ENCODE assay signal across 1 cellular context in the genomic region with DNA sequence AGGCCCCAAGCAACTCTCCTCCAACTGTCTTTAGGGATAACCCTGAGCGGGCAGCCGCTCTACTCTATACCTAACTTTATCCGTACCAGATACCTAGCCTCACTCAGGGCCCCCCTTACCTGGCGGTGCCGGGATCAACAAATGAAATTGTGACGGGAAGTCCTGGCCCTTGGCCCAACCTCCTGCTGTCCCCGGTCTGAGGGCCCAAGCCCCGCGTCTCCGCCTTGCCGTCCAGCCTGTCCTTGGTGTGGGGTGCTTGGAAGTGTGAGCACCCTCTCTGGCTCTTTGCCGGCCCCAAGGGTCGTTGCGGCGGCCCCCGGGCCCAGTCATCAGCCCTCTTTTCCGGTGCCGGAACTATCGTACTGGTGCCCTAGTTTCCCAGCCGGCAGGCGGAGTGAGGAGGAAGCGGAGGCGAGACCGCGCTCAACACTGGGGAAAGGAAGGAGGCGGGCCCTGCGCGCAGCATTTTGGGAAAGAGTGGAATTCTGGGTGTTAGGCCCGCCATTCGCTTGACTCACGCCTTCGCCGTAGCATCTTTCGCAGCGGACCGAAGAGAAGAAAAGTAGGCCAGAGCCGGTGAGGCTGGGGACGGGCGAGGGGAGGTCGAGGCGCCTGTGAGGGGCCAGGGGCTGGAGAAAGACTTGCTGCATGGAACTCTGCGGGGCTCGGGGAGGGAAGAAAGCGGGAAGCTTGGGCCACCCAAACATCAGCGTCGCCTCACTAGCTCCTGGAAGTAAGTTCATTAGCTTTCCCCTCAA.
TF ChIP-seq lines count a peak whose summit lies in the region.

A gene (plus strand): TSS at position 504 of the 758 bp plus-strand sequence. CDS start 1,676 bp downstream, outside the sequence.

TF ChIP-seq in HEK293, 187 proteins besides CTCF, POLR2A, EP300 and RAD21 (continued from another document and continues in another):
- TF ChIP-seq, protein P1, sequence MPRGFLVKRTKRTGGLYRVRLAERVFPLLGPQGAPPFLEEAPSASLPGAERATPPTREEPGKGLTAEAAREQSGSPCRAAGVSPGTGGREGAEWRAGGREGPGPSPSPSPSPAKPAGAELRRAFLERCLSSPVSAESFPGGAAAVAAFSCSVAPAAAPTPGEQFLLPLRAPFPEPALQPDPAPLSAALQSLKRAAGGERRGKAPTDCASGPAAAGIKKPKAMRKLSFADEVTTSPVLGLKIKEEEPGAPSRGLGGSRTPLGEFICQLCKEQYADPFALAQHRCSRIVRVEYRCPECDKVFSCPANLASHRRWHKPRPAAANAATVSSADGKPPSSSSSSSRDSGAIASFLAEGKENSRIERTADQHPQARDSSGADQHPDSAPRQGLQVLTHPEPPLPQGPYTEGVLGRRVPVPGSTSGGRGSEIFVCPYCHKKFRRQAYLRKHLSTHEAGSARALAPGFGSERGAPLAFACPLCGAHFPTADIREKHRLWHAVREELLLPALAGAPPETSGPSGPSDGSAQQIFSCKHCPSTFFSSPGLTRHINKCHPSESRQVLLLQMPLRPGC (tag by site-specific recombination; IDR thresholded peaks at IDR 0.05), result peak; percentile 92
- TF ChIP-seq ZNF837 (tag by site-specific recombination; IDR thresholded peaks at IDR 0.05), result no peak
- peak; percentile 25 for TF ChIP-seq WT1 (tag by site-specific recombination; IDR thresholded peaks at IDR 0.05)
- no peak for TF ChIP-seq ZNF202 (tag by site-specific recombination; IDR thresholded peaks at IDR 0.05; ENCODE audit: borderline replicate concordance)
- TF ChIP-seq, protein P2, sequence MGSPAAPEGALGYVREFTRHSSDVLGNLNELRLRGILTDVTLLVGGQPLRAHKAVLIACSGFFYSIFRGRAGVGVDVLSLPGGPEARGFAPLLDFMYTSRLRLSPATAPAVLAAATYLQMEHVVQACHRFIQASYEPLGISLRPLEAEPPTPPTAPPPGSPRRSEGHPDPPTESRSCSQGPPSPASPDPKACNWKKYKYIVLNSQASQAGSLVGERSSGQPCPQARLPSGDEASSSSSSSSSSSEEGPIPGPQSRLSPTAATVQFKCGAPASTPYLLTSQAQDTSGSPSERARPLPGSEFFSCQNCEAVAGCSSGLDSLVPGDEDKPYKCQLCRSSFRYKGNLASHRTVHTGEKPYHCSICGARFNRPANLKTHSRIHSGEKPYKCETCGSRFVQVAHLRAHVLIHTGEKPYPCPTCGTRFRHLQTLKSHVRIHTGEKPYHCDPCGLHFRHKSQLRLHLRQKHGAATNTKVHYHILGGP (tag by site-specific recombination; IDR thresholded peaks at IDR 0.05), result peak; percentile 44; the same call in 1 of the 2 replicates
- no peak for TF ChIP-seq ZNF707 (tag by site-specific recombination; IDR thresholded peaks at IDR 0.05)
- peak; percentile 99 for TF ChIP-seq ZNF324 (tag by site-specific recombination; IDR thresholded peaks at IDR 0.05)
- TF ChIP-seq, protein P3, sequence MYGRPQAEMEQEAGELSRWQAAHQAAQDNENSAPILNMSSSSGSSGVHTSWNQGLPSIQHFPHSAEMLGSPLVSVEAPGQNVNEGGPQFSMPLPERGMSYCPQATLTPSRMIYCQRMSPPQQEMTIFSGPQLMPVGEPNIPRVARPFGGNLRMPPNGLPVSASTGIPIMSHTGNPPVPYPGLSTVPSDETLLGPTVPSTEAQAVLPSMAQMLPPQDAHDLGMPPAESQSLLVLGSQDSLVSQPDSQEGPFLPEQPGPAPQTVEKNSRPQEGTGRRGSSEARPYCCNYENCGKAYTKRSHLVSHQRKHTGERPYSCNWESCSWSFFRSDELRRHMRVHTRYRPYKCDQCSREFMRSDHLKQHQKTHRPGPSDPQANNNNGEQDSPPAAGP (tag by site-specific recombination; IDR thresholded peaks at IDR 0.05), result peak; percentile 95
- TF ChIP-seq ZNF10 (tag by site-specific recombination; IDR thresholded peaks at IDR 0.05), result no peak
- TF ChIP-seq KLF8 (tag by site-specific recombination; IDR thresholded peaks at IDR 0.05), result peak; percentile 97
- TF ChIP-seq SCRT1 (tag by site-specific recombination; IDR thresholded peaks at IDR 0.05; ENCODE audit: borderline replicate concordance), result peak; percentile 95
- TF ChIP-seq ZNF366 (tag by site-specific recombination; conservative IDR thresholded peaks at IDR 0.05), result peak; percentile 75
- no peak; the same call in 1 of the 2 replicates for TF ChIP-seq HOXD13 (CRISPR knock-in tag; IDR thresholded peaks at IDR 0.05; ENCODE audit: borderline replicate concordance)
- no peak for TF ChIP-seq ZNF138 (tag by site-specific recombination; IDR thresholded peaks at IDR 0.05; ENCODE audit: borderline replicate concordance)
- TF ChIP-seq ZNF555 (tag by site-specific recombination; conservative IDR thresholded peaks at IDR 0.05), result no peak
- peak; percentile 94 for TF ChIP-seq GLI4 (tag by site-specific recombination; IDR thresholded peaks at IDR 0.05)
- TF ChIP-seq GLIS1 (tag by site-specific recombination; IDR thresholded peaks at IDR 0.05), result 0 out of 2 replicates have a peak, but pooled peaks have one; percentile 18
- TF ChIP-seq ZNF776 (tag by site-specific recombination; IDR thresholded peaks at IDR 0.05; ENCODE audit: borderline replicate concordance), result no peak
- TF ChIP-seq, protein P4, sequence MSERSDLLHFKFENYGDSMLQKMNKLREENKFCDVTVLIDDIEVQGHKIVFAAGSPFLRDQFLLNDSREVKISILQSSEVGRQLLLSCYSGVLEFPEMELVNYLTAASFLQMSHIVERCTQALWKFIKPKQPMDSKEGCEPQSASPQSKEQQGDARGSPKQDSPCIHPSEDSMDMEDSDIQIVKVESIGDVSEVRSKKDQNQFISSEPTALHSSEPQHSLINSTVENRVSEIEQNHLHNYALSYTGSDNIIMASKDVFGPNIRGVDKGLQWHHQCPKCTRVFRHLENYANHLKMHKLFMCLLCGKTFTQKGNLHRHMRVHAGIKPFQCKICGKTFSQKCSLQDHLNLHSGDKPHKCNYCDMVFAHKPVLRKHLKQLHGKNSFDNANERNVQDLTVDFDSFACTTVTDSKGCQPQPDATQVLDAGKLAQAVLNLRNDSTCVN (tag by site-specific recombination; optimal IDR thresholded peaks at IDR 0.05), result peak; percentile 98
- TF ChIP-seq SP3 (tag by site-specific recombination; IDR thresholded peaks at IDR 0.05), result peak; percentile 86
- TF ChIP-seq, protein P5, sequence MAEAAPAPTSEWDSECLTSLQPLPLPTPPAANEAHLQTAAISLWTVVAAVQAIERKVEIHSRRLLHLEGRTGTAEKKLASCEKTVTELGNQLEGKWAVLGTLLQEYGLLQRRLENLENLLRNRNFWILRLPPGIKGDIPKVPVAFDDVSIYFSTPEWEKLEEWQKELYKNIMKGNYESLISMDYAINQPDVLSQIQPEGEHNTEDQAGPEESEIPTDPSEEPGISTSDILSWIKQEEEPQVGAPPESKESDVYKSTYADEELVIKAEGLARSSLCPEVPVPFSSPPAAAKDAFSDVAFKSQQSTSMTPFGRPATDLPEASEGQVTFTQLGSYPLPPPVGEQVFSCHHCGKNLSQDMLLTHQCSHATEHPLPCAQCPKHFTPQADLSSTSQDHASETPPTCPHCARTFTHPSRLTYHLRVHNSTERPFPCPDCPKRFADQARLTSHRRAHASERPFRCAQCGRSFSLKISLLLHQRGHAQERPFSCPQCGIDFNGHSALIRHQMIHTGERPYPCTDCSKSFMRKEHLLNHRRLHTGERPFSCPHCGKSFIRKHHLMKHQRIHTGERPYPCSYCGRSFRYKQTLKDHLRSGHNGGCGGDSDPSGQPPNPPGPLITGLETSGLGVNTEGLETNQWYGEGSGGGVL (tag by site-specific recombination; IDR thresholded peaks at IDR 0.05), result 0 out of 2 replicates have a peak, but pooled peaks have one; percentile 29
- TF ChIP-seq ZNF140 (tag by site-specific recombination; IDR thresholded peaks at IDR 0.05), result no peak
- TF ChIP-seq IKZF3 (tag by site-specific recombination; IDR thresholded peaks at IDR 0.05), result peak; percentile 90
- no peak for TF ChIP-seq ZNF16 (tag by site-specific recombination; IDR thresholded peaks at IDR 0.05; ENCODE audit: low read depth)
- peak; percentile 78; the same call in 1 of the 2 replicates for TF ChIP-seq OVOL3 (tag by site-specific recombination; IDR thresholded peaks at IDR 0.05)
- TF ChIP-seq ZBTB20 (tag by site-specific recombination; IDR thresholded peaks at IDR 0.05), result peak; percentile 95
- no peak for TF ChIP-seq ZNF174 (tag by site-specific recombination; IDR thresholded peaks at IDR 0.05)
- TF ChIP-seq, protein P6, sequence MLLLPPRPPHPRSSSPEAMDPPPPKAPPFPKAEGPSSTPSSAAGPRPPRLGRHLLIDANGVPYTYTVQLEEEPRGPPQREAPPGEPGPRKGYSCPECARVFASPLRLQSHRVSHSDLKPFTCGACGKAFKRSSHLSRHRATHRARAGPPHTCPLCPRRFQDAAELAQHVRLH (tag by site-specific recombination; IDR thresholded peaks at IDR 0.05), result peak; percentile 79
- TF ChIP-seq ZNF2 (tag by site-specific recombination; IDR thresholded peaks at IDR 0.05), result peak; percentile 99
- peak; percentile 87 for TF ChIP-seq YY1 (tag by site-specific recombination; IDR thresholded peaks at IDR 0.05)
- TF ChIP-seq MYNN (tag by site-specific recombination; IDR thresholded peaks at IDR 0.05; ENCODE audit: borderline replicate concordance), result no peak; the same call in 1 of the 2 replicates
- TF ChIP-seq, protein P7, sequence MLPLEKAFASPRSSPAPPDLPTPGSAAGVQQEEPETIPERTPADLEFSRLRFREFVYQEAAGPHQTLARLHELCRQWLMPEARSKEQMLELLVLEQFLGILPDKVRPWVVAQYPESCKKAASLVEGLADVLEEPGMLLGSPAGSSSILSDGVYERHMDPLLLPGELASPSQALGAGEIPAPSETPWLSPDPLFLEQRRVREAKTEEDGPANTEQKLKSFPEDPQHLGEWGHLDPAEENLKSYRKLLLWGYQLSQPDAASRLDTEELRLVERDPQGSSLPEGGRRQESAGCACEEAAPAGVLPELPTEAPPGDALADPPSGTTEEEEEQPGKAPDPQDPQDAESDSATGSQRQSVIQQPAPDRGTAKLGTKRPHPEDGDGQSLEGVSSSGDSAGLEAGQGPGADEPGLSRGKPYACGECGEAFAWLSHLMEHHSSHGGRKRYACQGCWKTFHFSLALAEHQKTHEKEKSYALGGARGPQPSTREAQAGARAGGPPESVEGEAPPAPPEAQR (tag by site-specific recombination; IDR thresholded peaks at IDR 0.05), result peak; percentile 77; the same call in 1 of the 2 replicates
- TF ChIP-seq ZNF248 (tag by site-specific recombination; IDR thresholded peaks at IDR 0.05), result no peak
- TF ChIP-seq MZF1 (tag by site-specific recombination; IDR thresholded peaks at IDR 0.05; ENCODE audit: borderline replicate concordance), result no peak
- peak; percentile 17; the same call in 1 of the 2 replicates for TF ChIP-seq ZNF341 (tag by site-specific recombination; IDR thresholded peaks at IDR 0.05; ENCODE audit: low read depth)
- TF ChIP-seq, protein P8, sequence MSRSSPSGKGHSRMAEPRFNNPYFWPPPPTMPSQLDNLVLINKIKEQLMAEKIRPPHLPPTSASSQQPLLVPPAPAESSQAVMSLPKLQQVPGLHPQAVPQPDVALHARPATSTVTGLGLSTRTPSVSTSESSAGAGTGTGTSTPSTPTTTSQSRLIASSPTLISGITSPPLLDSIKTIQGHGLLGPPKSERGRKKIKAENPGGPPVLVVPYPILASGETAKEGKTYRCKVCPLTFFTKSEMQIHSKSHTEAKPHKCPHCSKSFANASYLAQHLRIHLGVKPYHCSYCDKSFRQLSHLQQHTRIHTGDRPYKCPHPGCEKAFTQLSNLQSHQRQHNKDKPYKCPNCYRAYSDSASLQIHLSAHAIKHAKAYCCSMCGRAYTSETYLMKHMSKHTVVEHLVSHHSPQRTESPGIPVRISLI (tag by site-specific recombination; IDR thresholded peaks at IDR 0.05), result no peak
- TF ChIP-seq HOXC10 (CRISPR knock-in tag; IDR thresholded peaks at IDR 0.05), result no peak
- TF ChIP-seq ZNF48 (tag by site-specific recombination; IDR thresholded peaks at IDR 0.05), result no peak
- no peak for TF ChIP-seq ZNF112 (tag by site-specific recombination; IDR thresholded peaks at IDR 0.05)
- peak; percentile 83 for TF ChIP-seq ZBTB8A (tag by site-specific recombination; IDR thresholded peaks at IDR 0.05)
- TF ChIP-seq ZNF626 (tag by site-specific recombination; IDR thresholded peaks at IDR 0.05), result no peak
- TF ChIP-seq ZNF114 (tag by site-specific recombination; IDR thresholded peaks at IDR 0.05), result no peak
- TF ChIP-seq GFI1B (tag by site-specific recombination; IDR thresholded peaks at IDR 0.05), result no peak
- 0 out of 2 replicates have a peak, but pooled peaks have one; percentile 29 for TF ChIP-seq ZNF184 (tag by site-specific recombination; IDR thresholded peaks at IDR 0.05)
- no peak for TF ChIP-seq ZBTB1 (tag by site-specific recombination; IDR thresholded peaks at IDR 0.05)
- no peak for TF ChIP-seq ZNF514 (tag by site-specific recombination; IDR thresholded peaks at IDR 0.05)
- peak; percentile 98 for TF ChIP-seq SCRT2 (tag by site-specific recombination; IDR thresholded peaks at IDR 0.05)
- TF ChIP-seq RBAK (tag by site-specific recombination; IDR thresholded peaks at IDR 0.05), result no peak
- TF ChIP-seq GLIS2 (tag by site-specific recombination; IDR thresholded peaks at IDR 0.05), result peak; percentile 56
- peak; percentile 93 for TF ChIP-seq YY2 (tag by site-specific recombination; IDR thresholded peaks at IDR 0.05)
- TF ChIP-seq TRIM28 (IDR thresholded peaks at IDR 0.05; ENCODE audit: borderline replicate concordance, low read length), result peak; percentile 94
- TF ChIP-seq ZNF670 (tag by site-specific recombination; IDR thresholded peaks at IDR 0.05; ENCODE audit: low read depth), result no peak
